Comparison of ENCODE assay signal across 1 cellular context in the genomic region with DNA sequence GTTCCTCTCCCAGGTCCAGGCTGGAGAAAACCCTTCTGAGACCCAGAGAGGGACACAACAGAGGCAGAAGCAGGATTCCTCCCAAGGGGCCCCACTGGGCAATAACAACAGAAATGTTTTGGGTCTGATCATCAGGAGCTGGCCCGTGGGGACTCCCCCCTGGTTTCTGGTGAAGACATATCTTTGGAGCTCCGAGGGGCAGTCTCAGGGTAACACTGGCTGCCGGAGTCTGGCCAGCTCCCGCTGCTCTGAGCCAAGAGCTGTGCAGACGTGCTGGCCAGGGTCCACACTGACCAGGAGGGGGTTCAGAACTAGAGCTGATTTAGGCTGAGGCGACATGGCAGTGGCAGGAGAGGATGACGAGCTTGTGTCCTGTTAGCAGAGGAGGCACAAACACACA.
TF ChIP-seq lines count a peak whose summit lies in the region.

No MANE protein-coding gene starts in this region.

TF ChIP-seq in endothelial cell of umbilical vein, 7 proteins besides CTCF, POLR2A, EP300 and RAD21 (continued from another document):
- TF ChIP-seq, protein P1, sequence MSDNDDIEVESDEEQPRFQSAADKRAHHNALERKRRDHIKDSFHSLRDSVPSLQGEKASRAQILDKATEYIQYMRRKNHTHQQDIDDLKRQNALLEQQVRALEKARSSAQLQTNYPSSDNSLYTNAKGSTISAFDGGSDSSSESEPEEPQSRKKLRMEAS (IDR thresholded peaks at IDR 0.05; ENCODE audit: insufficient read depth, insufficient read length) = no peak
